Comparison of ENCODE assay signal across 8 cellular contexts in genomic region chrX:115888041-115888440, GRCh38.
A peak's percentile ranks its signal among the peaks of the same experiment; 100 is the strongest.
DNase-seq lines count a peak whose midpoint lies in the region; ATAC-seq, FAIRE-seq and TF ChIP-seq lines count a peak whose summit lies in the region.
"Not testable (repeated sequence)": the region's sequence is repeated elsewhere in the genome, so short reads cannot be mapped to it uniquely, and the experiment has no call there.

No MANE protein-coding gene starts in this region.

- not testable (repeated sequence) for H4K91ac ChIP-seq in IMR-90 (ENCODE audit: insufficient read depth, low read depth, low read length)

- WGBS in IMR-90 (ENCODE audit: extremely low coverage in 2 of 2, insufficient read length in 1 of 2), 2 experiments = no CpG with 5 or more reads among the region's 29 CpGs

- peak overlapping the region; percentile 71 for H3K56ac ChIP-seq in IMR-90 (ENCODE audit: extremely low read depth, insufficient read depth, low read length)

- peak overlapping the region; percentile 74; a peak in 2 of 4 replicates for H4K8ac ChIP-seq in IMR-90 (ENCODE audit: low read depth in 2 of 2, low read length in 2 of 2)

- H3K4me3 ChIP-seq in IMR-90 (ENCODE audit: insufficient read depth, low read depth, low read length) = peak overlapping the region; percentile 35
- H3K4me3 ChIP-seq in ascending aorta = peak overlapping the region in 1 of 2 donors; percentile 43
- H3K4me3 ChIP-seq in dorsolateral prefrontal cortex = peak overlapping the region in 24 of 59 donors; percentile 17 to 67 (median 48)
- not testable (repeated sequence) for H3K4me3 ChIP-seq in kidney (ENCODE audit: low read length in 2 of 2)

- BruUV-seq in IMR-90 (replicated peaks; lab: Mats Ljungman, UMichigan) = not testable (repeated sequence)

- H3K79me1 ChIP-seq in IMR-90 (ENCODE audit: low read depth in 1 of 2, low read length in 2 of 2) = not testable (repeated sequence)

- H3K4ac ChIP-seq in IMR-90 (ENCODE audit: low read depth, low read length) = peak overlapping the region; percentile 86

- H3K9ac ChIP-seq in IMR-90 (ENCODE audit: low read depth, low read length) = peak overlapping the region; percentile 61
- not testable (repeated sequence) for H3K9ac ChIP-seq in kidney (ENCODE audit: low read length in 2 of 2)

- POLR2A ChIA-PET in IMR-90 (lab: Charles Lee; ENCODE audit: unreplicated experiment) = not testable (repeated sequence)

- H3K27ac Mint-ChIP-seq in natural killer cell = not testable (repeated sequence)

- peak overlapping the region; percentile 29; the same call in 1 of the 2 replicates for H3K18ac ChIP-seq in IMR-90 (ENCODE audit: low read depth, low read length)

- not testable (repeated sequence) for H3K27me3 ChIP-seq in IMR-90 (ENCODE audit: control insufficient read depth, insufficient read depth, low read length); ascending aorta; dorsolateral prefrontal cortex

- H2BK20ac ChIP-seq in IMR-90 (ENCODE audit: low read depth, low read length) = peak overlapping the region; percentile 84

- H3K36me3 ChIP-seq in IMR-90 (ENCODE audit: control insufficient read depth, insufficient read depth, low read length); ascending aorta; kidney (ENCODE audit: control insufficient read depth in 1 of 2, insufficient read depth in 2 of 2, low read length in 2 of 2): not testable (repeated sequence)

- not testable (repeated sequence) for H3K9me3 ChIP-seq in IMR-90 (ENCODE audit: control insufficient read depth, insufficient read depth, low read length); kidney (ENCODE audit: control insufficient read depth in 1 of 2, low read length in 2 of 2)
- H3K9me3 ChIP-seq in ascending aorta = peaks cover 6 to 12% of the 10 kb centered on the region in 2 donors

- not testable (repeated sequence) for TF ChIP-seq POLR2A in IMR-90 (IDR thresholded peaks at IDR 0.05; ENCODE audit: low read depth, low read length)

- 0 out of 2 replicates have a peak overlapping the region, but pooled peaks have one; percentile 4 for H3K4me2 ChIP-seq in IMR-90 (ENCODE audit: low read depth, low read length)

- peak overlapping the region; percentile 85 for H2AFZ ChIP-seq in IMR-90 (replicated peaks; ENCODE audit: low read length, poor library complexity)

- FAIRE-seq in kidney (lab: Jason Lieb, UNC) = not testable (repeated sequence)

- H3K27ac ChIP-seq in 22Rv1 (peak overlapping the region; percentile 49; the same call in 1 of the 2 replicates), IMR-90 (ENCODE audit: insufficient read depth, low read length) (peak overlapping the region; percentile 67), ascending aorta (peak overlapping the region in 1 of 2 donors; percentile 68), dorsolateral prefrontal cortex (peak overlapping the region in 23 of 59 donors; percentile 46 to 98 (median 89))
- H3K27ac ChIP-seq in kidney (ENCODE audit: low read depth in 2 of 2, low read length in 2 of 2) = not testable (repeated sequence)

- peak overlapping the region; percentile 91 for H2BK120ac ChIP-seq in IMR-90 (ENCODE audit: low read depth, low read length)

- not testable (repeated sequence) for H3K27me3 Mint-ChIP-seq in natural killer cell (ENCODE audit: low read depth in 2 of 2)

- in situ Hi-C loops in IMR-90 (cut with MboI; ENCODE audit: low sequenced_read_pairs) = not testable (repeated sequence)

- H3K4me1 Mint-ChIP-seq in natural killer cell = not testable (repeated sequence)

- dilution Hi-C loops in IMR-90 (cut with HindIII; ENCODE audit: low sequenced_read_pairs, unreplicated experiment) = not testable (repeated sequence)

- H3K14ac ChIP-seq in IMR-90 (replicated peaks; ENCODE audit: low read depth, low read length) = not testable (repeated sequence)

- DNase-seq in IMR-90 (peak; percentile 25), ascending aorta (ENCODE audit: low spot score in 2 of 2) (peak; percentile 85 to 87), dorsolateral prefrontal cortex (peak in 7 of 10 donors; percentile 40 to 97 (median 80)), kidney (peak; percentile 95), natural killer cell (peak; percentile 16)
- DNase-seq in activated CD8-positive, alpha-beta memory T cell treated with anti-CD3 and anti-CD28 coated beads for 24 hours = peak; percentile 96
- peak; percentile 29 for DNase-seq in stimulated activated CD8-positive, alpha-beta memory T cell treated with anti-CD3 and anti-CD28 coated beads, Interleukin-4, amount 100 ng/mL, for 24 hours (ENCODE audit: low read depth)

- not testable (repeated sequence) for H3K23ac ChIP-seq in IMR-90 (ENCODE audit: low read depth, low read length)

- H2BK15ac ChIP-seq in IMR-90 (ENCODE audit: low read depth, low read length) = not testable (repeated sequence)

- not testable (repeated sequence) for H2AK9ac ChIP-seq in IMR-90 (replicated peaks; ENCODE audit: low read depth, low read length, poor library complexity)

- not testable (repeated sequence) for H3K9me1 ChIP-seq in IMR-90 (ENCODE audit: insufficient read depth, low read length)

- not testable (repeated sequence) for H3K4me1 ChIP-seq in IMR-90 (ENCODE audit: control insufficient read depth, insufficient read depth, low read length); ascending aorta; kidney (ENCODE audit: control insufficient read depth in 1 of 2, insufficient read depth in 1 of 2, low read depth in 1 of 2, low read length in 2 of 2)

- peaks cover 2 to 11% of the 10 kb centered on the region in 2 donors for H3K9me3 Mint-ChIP-seq in natural killer cell

- TF ChIP-seq CTCF in 22Rv1 (IDR thresholded peaks at IDR 0.05); kidney (IDR thresholded peaks at IDR 0.05; ENCODE audit: borderline replicate concordance, extremely low read depth, insufficient read depth); natural killer cell (IDR thresholded peaks at IDR 0.05): not testable (repeated sequence)
- 0 out of 2 replicates have a peak, but pooled peaks have one; percentile 4 for TF ChIP-seq CTCF in IMR-90 (conservative IDR thresholded peaks at IDR 0.05; ENCODE audit: low read depth, low read length)
- peak in 2 of 3 experiments; percentile 22 to 45 for TF ChIP-seq CTCF in ascending aorta (IDR thresholded peaks at IDR 0.05)
- TF ChIP-seq CTCF in dorsolateral prefrontal cortex (IDR thresholded peaks at IDR 0.05 in 54 of 56, conservative IDR thresholded peaks at IDR 0.05 in 2 of 56; ENCODE audit: low read depth in 1 of 56, partially characterized antibody in 56 of 56) = peak in 19 of 56 donors; percentile 24 to 78 (median 45)

- H3K4me3 Mint-ChIP-seq in natural killer cell = peak overlapping the region; percentile 81

- H4K5ac ChIP-seq in IMR-90 (ENCODE audit: low read depth, low read length) = not testable (repeated sequence)

- CTCF ChIA-PET in IMR-90 (lab: Yijun Ruan, JAX) = not testable (repeated sequence)

- peak overlapping the region; percentile 70 for H2BK5ac ChIP-seq in IMR-90 (ENCODE audit: low read depth, low read length, poor library complexity, severe bottlenecking)

- not testable (repeated sequence) for ATAC-seq in IMR-90 (ENCODE audit: low read depth); natural killer cell

- intact Hi-C loops in IMR-90 (cut with micrococcal nuclease); ascending aorta (cut with DNase I); dorsolateral prefrontal cortex (cut with DNase I); kidney (cut with DNase I); natural killer cell (cut with micrococcal nuclease): not testable (repeated sequence)

- not testable (repeated sequence) for H2AK5ac ChIP-seq in IMR-90 (ENCODE audit: low read depth, low read length)

- H4K20me1 ChIP-seq in IMR-90 (ENCODE audit: insufficient read depth, low read length) = not testable (repeated sequence)

- H3K36me3 Mint-ChIP-seq in natural killer cell = not testable (repeated sequence)

- peak; percentile 3; the same call in 1 of the 2 replicates for TF ChIP-seq RAD21 in IMR-90 (IDR thresholded peaks at IDR 0.05; ENCODE audit: low read length)

Comparison
In these comparisons a context has a peak if more than half of its experiments do, and no peak if none do; other contexts are left out.
1. DNase-seq: peak in every context shown above with its lines; median percentile 96 in activated CD8-positive, alpha-beta memory T cell treated with anti-CD3 and anti-CD28 coated beads for 24 hours; 95 in kidney; 86 in ascending aorta; 80 in dorsolateral prefrontal cortex; 29 in stimulated activated CD8-positive, alpha-beta memory T cell treated with anti-CD3 and anti-CD28 coated beads, Interleukin-4, amount 100 ng/mL, for 24 hours; 25 in IMR-90; 16 in natural killer cell.